19 cellular contexts compared by ENCODE assay signal in genomic region chr3:4748127-4748526, GRCh38.
DNase-seq lines count a peak whose midpoint lies in the region; ATAC-seq and TF ChIP-seq lines count a peak whose summit lies in the region.
"Had no signal": no experiment of that assay in that cellular context is flagged by ENCODE, and none has a peak within 500 bp of the region (broad histone marks: within the 10 kb centered on the region; RNA-seq: fewer than 3 reads in every experiment).

No MANE protein-coding gene starts in this region.

- H3K9me3 Mint-ChIP-seq in CD8-positive, alpha-beta memory T cell = no peaks in the 10 kb centered on the region
- no peaks in the 10 kb centered on the region for H3K9me3 Mint-ChIP-seq in endothelial cell (ENCODE audit: unreplicated experiment)
- H3K9me3 Mint-ChIP-seq in neural progenitor cell = peaks cover 2% of the 10 kb centered on the region

- no peak overlapping the region for H3K27ac ChIP-seq in CD8-positive, alpha-beta memory T cell (ENCODE audit: low read depth, low read length)
- H3K27ac ChIP-seq in Panc1 (ENCODE audit: low read length) = peak overlapping the region; percentile 44; the same call in 1 of the 2 replicates
- H3K27ac ChIP-seq in parathyroid adenoma = peak overlapping the region; percentile 97
- H3K27ac ChIP-seq in neural progenitor cell = no peak overlapping the region
- H3K27ac ChIP-seq: KMS-11, PC-9, RWPE1 had no signal

- intact Hi-C loops in Panc1 (cut with micrococcal nuclease; ENCODE audit: unreplicated experiment) = no loop called here

- peaks cover 12 to 20% (median 20%) of the 10 kb centered on the region in 3 donors for H3K4me1 Mint-ChIP-seq in CD8-positive, alpha-beta memory T cell
- H3K4me1 Mint-ChIP-seq in endothelial cell (ENCODE audit: unreplicated experiment) = peaks cover 68% of the 10 kb centered on the region
- peaks cover 30% of the 10 kb centered on the region for H3K4me1 Mint-ChIP-seq in neural progenitor cell

- POLR2A ChIA-PET in CD8-positive, alpha-beta memory T cell (lab: Charles Lee) = no interaction called here
- POLR2A ChIA-PET in Panc1 (lab: Charles Lee) = no interaction called here

- no peaks in the 10 kb centered on the region for H3K27me3 Mint-ChIP-seq in CD8-positive, alpha-beta memory T cell
- peaks cover 5% of the 10 kb centered on the region for H3K27me3 Mint-ChIP-seq in endothelial cell (ENCODE audit: unreplicated experiment)
- peaks cover 2% of the 10 kb centered on the region for H3K27me3 Mint-ChIP-seq in neural progenitor cell (ENCODE audit: insufficient read depth, low read depth)

- H3K9ac ChIP-seq in parathyroid adenoma (no peak overlapping the region), neural progenitor cell (no peak overlapping the region)
- H3K9ac ChIP-seq: KMS-11 had no signal

- H3K4me3 ChIP-seq in CD8-positive, alpha-beta memory T cell (ENCODE audit: low read length) = no peak overlapping the region
- H3K4me3 ChIP-seq in Panc1 (ENCODE audit: low read depth in 2 of 2, low read length in 2 of 2) = no peak overlapping the region
- H3K4me3 ChIP-seq in parathyroid adenoma (ENCODE audit: low read depth, low read length) = no peak overlapping the region
- H3K4me3 ChIP-seq in foreskin fibroblast (ENCODE audit: low read depth in 1 of 2, low read length in 2 of 2) = no peak overlapping the region
- no peak overlapping the region for H3K4me3 ChIP-seq in neural progenitor cell
- H3K4me3 ChIP-seq: PC-9 had no signal

- no TSS peak for BruUV-seq in Panc1 (replicated peaks; lab: Mats Ljungman, UMichigan)

- TF ChIP-seq CTCF in Panc1 (IDR thresholded peaks at IDR 0.05) = no peak
- TF ChIP-seq CTCF in endothelial cell (IDR thresholded peaks at IDR 0.05; ENCODE audit: unreplicated experiment) = no peak
- TF ChIP-seq CTCF in parathyroid adenoma (IDR thresholded peaks at IDR 0.05) = no peak
- no peak for TF ChIP-seq CTCF in foreskin fibroblast (IDR thresholded peaks at IDR 0.05; ENCODE audit: low read depth, low read length)
- TF ChIP-seq CTCF in neural progenitor cell (IDR thresholded peaks at IDR 0.05) = no peak

- no peak for ATAC-seq in Panc1

- H3K27ac Mint-ChIP-seq in CD8-positive, alpha-beta memory T cell = peak overlapping the region in 5 of 8 donors; percentile 34 to 83 (median 76)
- H3K27ac Mint-ChIP-seq in endothelial cell (ENCODE audit: unreplicated experiment) (peak overlapping the region; percentile 38), neural progenitor cell (no peak overlapping the region)

- no peaks in the 10 kb centered on the region for H4K20me1 ChIP-seq in neural progenitor cell (ENCODE audit: low read depth)

- H3K4me3 Mint-ChIP-seq in CD8-positive, alpha-beta memory T cell = peak overlapping the region in 2 of 7 donors; percentile 7 to 23
- H3K4me3 Mint-ChIP-seq in endothelial cell (ENCODE audit: unreplicated experiment) = no peak overlapping the region
- H3K4me3 Mint-ChIP-seq in neural progenitor cell = no peak overlapping the region

- no peak for DNase-seq in CD8-positive, alpha-beta memory T cell
- no peak for DNase-seq in Panc1 (ENCODE audit: low read depth, low spot score)
- no peak for DNase-seq in endothelial cell (ENCODE audit: low spot score)
- DNase-seq in foreskin fibroblast = no peak
- no peak for DNase-seq in SW 1271 (lab: John Stamatoyannopoulos, UW)
- DNase-seq in neural progenitor cell (ENCODE audit: low spot score) = no peak
- DNase-seq: BE2C, EL, GF-D8, NCI-H1105 treated with DMSO at 0.1 percent for 48 hours, NCI-H2029 treated with DMSO at 0.1 percent for 48 hours, NCI-H226, NCI-H510A treated with DMSO at 0.1 percent for 48 hours, NCI-H748 treated with DMSO at 0.1 percent for 48 hours, PC-9, SHP77 treated with DMSO at 0.1 percent for 48 hours had no signal

- no peaks in the 10 kb centered on the region for H3K27me3 ChIP-seq in CD8-positive, alpha-beta memory T cell (ENCODE audit: insufficient read depth, low read length, poor library complexity, severe bottlenecking)
- H3K27me3 ChIP-seq in Panc1 (ENCODE audit: control insufficient read depth, insufficient read depth, low read length) (no peaks in the 10 kb centered on the region), parathyroid adenoma (ENCODE audit: control insufficient read depth, insufficient read depth, low read length) (no peaks in the 10 kb centered on the region), neural progenitor cell (no peaks in the 10 kb centered on the region)
- H3K27me3 ChIP-seq: BE2C had no signal

- no peaks in the 10 kb centered on the region for H3K9me3 ChIP-seq in CD8-positive, alpha-beta memory T cell (ENCODE audit: low read length)
- H3K9me3 ChIP-seq in Panc1 (ENCODE audit: control insufficient read depth, insufficient read depth, low read depth, low read length) = no peaks in the 10 kb centered on the region
- no peaks in the 10 kb centered on the region for H3K9me3 ChIP-seq in parathyroid adenoma (ENCODE audit: control insufficient read depth, low read length)
- no peaks in the 10 kb centered on the region for H3K9me3 ChIP-seq in neural progenitor cell (ENCODE audit: low read depth)
- H3K9me3 ChIP-seq: BE2C had no signal

- H3K36me3 Mint-ChIP-seq in CD8-positive, alpha-beta memory T cell = peaks cover 8 to 59% (median 18%) of the 10 kb centered on the region in 3 donors
- H3K36me3 Mint-ChIP-seq in endothelial cell (ENCODE audit: low read depth, unreplicated experiment) (peaks cover 43% of the 10 kb centered on the region), neural progenitor cell (no peaks in the 10 kb centered on the region)

- H3K4me2 ChIP-seq in parathyroid adenoma (ENCODE audit: low read length) = no peak overlapping the region
- H3K4me2 ChIP-seq in neural progenitor cell = no peak overlapping the region
- H3K4me2 ChIP-seq: KMS-11, PC-9 had no signal

- peaks cover 18% of the 10 kb centered on the region for H3K4me1 ChIP-seq in CD8-positive, alpha-beta memory T cell (ENCODE audit: insufficient read depth, low read length)
- H3K4me1 ChIP-seq in Panc1 (ENCODE audit: control insufficient read depth, insufficient read depth, low read length) (peaks cover 11% of the 10 kb centered on the region), parathyroid adenoma (peaks cover 50% of the 10 kb centered on the region), neural progenitor cell (no peaks in the 10 kb centered on the region)

- H3K79me2 ChIP-seq in parathyroid adenoma = no peaks in the 10 kb centered on the region
- no peaks in the 10 kb centered on the region for H3K79me2 ChIP-seq in neural progenitor cell (ENCODE audit: low read depth)

- H3F3A ChIP-seq in neural progenitor cell (ENCODE audit: low read depth) = no peaks in the 10 kb centered on the region

- H2AFZ ChIP-seq in parathyroid adenoma (no peak overlapping the region), neural progenitor cell (replicated peaks) (no peak overlapping the region)
- H2AFZ ChIP-seq: PC-9 had no signal

- H3K36me3 ChIP-seq in CD8-positive, alpha-beta memory T cell (ENCODE audit: insufficient read depth, low read length) = peaks cover 3% of the 10 kb centered on the region
- H3K36me3 ChIP-seq in Panc1 (ENCODE audit: control insufficient read depth, insufficient read depth, low read length) = no peaks in the 10 kb centered on the region
- H3K36me3 ChIP-seq in parathyroid adenoma (ENCODE audit: control insufficient read depth, insufficient read depth, low read length) = no peaks in the 10 kb centered on the region
- no peaks in the 10 kb centered on the region for H3K36me3 ChIP-seq in neural progenitor cell
- H3K36me3 ChIP-seq: BE2C had no signal

- CTCF ChIA-PET in CD8-positive, alpha-beta memory T cell (lab: Charles Lee) = no interaction called here
- CTCF ChIA-PET in Panc1 (lab: Charles Lee) = no interaction called here

- in situ Hi-C loops in Panc1 (cut with HindIII; ENCODE audit: low pct_unique_long_range_greater_than_20kb, low sequenced_read_pairs) = no loop called here

Comparison
In these comparisons a context has a peak if more than half of its experiments do, and no peak if none do; other contexts are left out.
1. H3K27ac ChIP-seq: peak in Panc1 (single experiment) and parathyroid adenoma (single experiment); none in CD8-positive, alpha-beta memory T cell (single experiment) and neural progenitor cell (single experiment).